Comparison of ENCODE assay signal across 13 cellular contexts in genomic region chr10:31030216-31030615, GRCh38. TPM values are rescaled to one million over a fixed set of nuclear protein-coding genes. Genes with fewer than 3 reads are reported as not detected.
A peak's percentile ranks its signal among the peaks of the same experiment; 100 is the strongest.
DNase-seq lines count a peak whose midpoint lies in the region; ATAC-seq and TF ChIP-seq lines count a peak whose summit lies in the region.
"Had no signal": no experiment of that assay in that cellular context is flagged by ENCODE, and none has a peak within 500 bp of the region (broad histone marks: within the 10 kb centered on the region; RNA-seq: fewer than 3 reads in every experiment).

No MANE protein-coding gene starts in this region.

- H3K27me3 ChIP-seq in right atrium auricular region (no peaks in the 10 kb centered on the region), muscle layer of duodenum (ENCODE audit: low read depth, low read length) (no peaks in the 10 kb centered on the region), MM.1S (replicated peaks; ENCODE audit: insufficient read depth, low read length) (no peaks in the 10 kb centered on the region), BE2C (no peaks in the 10 kb centered on the region)

- H3F3A ChIP-seq in MM.1S (ENCODE audit: insufficient read depth, low read length) = peaks cover 14% of the 10 kb centered on the region

- peaks cover 0 to 41% of the 10 kb centered on the region in 2 donors for H3K4me1 ChIP-seq in right atrium auricular region
- peaks cover 7 to 20% of the 10 kb centered on the region in 2 donors for H3K4me1 ChIP-seq in muscle layer of duodenum (ENCODE audit: control insufficient read depth in 1 of 2, insufficient read depth in 2 of 2, low read length in 2 of 2)
- H3K4me1 ChIP-seq in MM.1S (ENCODE audit: low read length) = peaks cover 28% of the 10 kb centered on the region
- no peaks in the 10 kb centered on the region for H3K4me1 ChIP-seq in BE2C

- no peaks in the 10 kb centered on the region for H3K9me2 ChIP-seq in MM.1S (replicated peaks; ENCODE audit: insufficient read depth, low read length)

- no peak for ATAC-seq in Right ventricle myocardium superior (ENCODE audit: poor library complexity)

- peaks cover 8% of the 10 kb centered on the region; the same call in 1 of the 2 replicates for H3K79me2 ChIP-seq in MM.1S (ENCODE audit: low read length)

- peak overlapping the region; percentile 99 to 100 for H3K27ac ChIP-seq in right atrium auricular region
- H3K27ac ChIP-seq in muscle layer of duodenum (ENCODE audit: low read length) = peak overlapping the region; percentile 99
- H3K27ac ChIP-seq in MM.1S (ENCODE audit: low read length) = no peak overlapping the region

- H3K4me2 ChIP-seq in MM.1S (ENCODE audit: low read depth, low read length) = no peak overlapping the region

- no peaks in the 10 kb centered on the region for H3K36me3 ChIP-seq in right atrium auricular region
- H3K36me3 ChIP-seq in muscle layer of duodenum (ENCODE audit: control insufficient read depth in 1 of 2, insufficient read depth in 2 of 2, low read length in 2 of 2) = no peaks in the 10 kb centered on the region
- no peaks in the 10 kb centered on the region for H3K36me3 ChIP-seq in MM.1S (replicated peaks; ENCODE audit: insufficient read depth, low read length)
- H3K36me3 ChIP-seq in BE2C = no peaks in the 10 kb centered on the region

- TF ChIP-seq CTCF in right atrium auricular region (IDR thresholded peaks at IDR 0.05) (no peak), MM.1S (IDR thresholded peaks at IDR 0.05; ENCODE audit: low read length) (no peak), BE2C (IDR thresholded peaks at IDR 0.05; ENCODE audit: low read depth, low read length) (no peak)

- DNase-seq in right atrium auricular region (ENCODE audit: low spot score) = no peak
- DNase-seq in Right ventricle myocardium superior = no peak
- DNase-seq in cerebellar cortex (ENCODE audit: low spot score) = peak; percentile 8
- no peak for DNase-seq in NCI-H526 (lab: John Stamatoyannopoulos, UW)
- DNase-seq in MM.1S = no peak
- no peak for DNase-seq in DMS114 treated with DMSO at 0.1 percent for 48 hours (lab: John Stamatoyannopoulos, UW; ENCODE audit: unreplicated experiment)
- no peak for DNase-seq in BE2C
- DNase-seq: activated gamma-delta T cell treated with Interleukin-2 at 50 U/mL for 16 hours; KG1; nephron progenitor cell; stimulated activated CD4-positive, alpha-beta T cell treated with anti-CD3 and anti-CD28 coated beads, Interleukin-1b, Interleukin-23, amount 100 ng/mL, for 48 hours; stimulated activated naive CD4-positive, alpha-beta T cell had no signal

- no peaks in the 10 kb centered on the region for H3K9me3 ChIP-seq in right atrium auricular region
- no peaks in the 10 kb centered on the region for H3K9me3 ChIP-seq in muscle layer of duodenum (ENCODE audit: control insufficient read depth in 1 of 2, low read length in 2 of 2)
- H3K9me3 ChIP-seq in MM.1S (replicated peaks; ENCODE audit: insufficient read depth, low read length) = no peaks in the 10 kb centered on the region
- H3K9me3 ChIP-seq in BE2C = no peaks in the 10 kb centered on the region

- H3K4me3 ChIP-seq in right atrium auricular region (no peak overlapping the region), muscle layer of duodenum (ENCODE audit: low read depth in 1 of 2, low read length in 2 of 2) (peak overlapping the region; percentile 75 to 87), MM.1S (ENCODE audit: low read length) (no peak overlapping the region), BE2C (ENCODE audit: low read depth, low read length) (no peak overlapping the region)

- intact Hi-C loops in Right ventricle myocardium superior (cut with DNase I) = loop anchor here (2.0 to 5.0 kb wide), 2 partner anchors 245 to 292 kb away; no protein-coding TSS in a partner anchor

- H3K9ac ChIP-seq in MM.1S (ENCODE audit: low read length) = no peak overlapping the region

- no peak overlapping the region for H2AFZ ChIP-seq in MM.1S (ENCODE audit: low read length)

- H4K20me1 ChIP-seq in MM.1S (ENCODE audit: insufficient read depth, low read length) = no peaks in the 10 kb centered on the region

RNA-seq across cellular contexts. Expression of gene ZNF438, which starts 1.4 kb away (rescaled TPM):
- total RNA-seq in right atrium auricular region = 10 to 100 TPM; 13.4 to 14.5 TPM
- total RNA-seq in Right ventricle myocardium superior = 13.0 TPM
- polyA plus RNA-seq in BE2C (2012; ENCODE audit: insufficient read depth, insufficient read length, low read depth) = 2.2 TPM

Comparison
In these comparisons a context has a peak if more than half of its experiments do, and no peak if none do; other contexts are left out.
1. H3K4me3 ChIP-seq: peak in muscle layer of duodenum (2 of 2); none in right atrium auricular region (0 of 2), MM.1S (single experiment) and BE2C (single experiment).